ENCODE assay signal across 33 cellular contexts in the genomic region with DNA sequence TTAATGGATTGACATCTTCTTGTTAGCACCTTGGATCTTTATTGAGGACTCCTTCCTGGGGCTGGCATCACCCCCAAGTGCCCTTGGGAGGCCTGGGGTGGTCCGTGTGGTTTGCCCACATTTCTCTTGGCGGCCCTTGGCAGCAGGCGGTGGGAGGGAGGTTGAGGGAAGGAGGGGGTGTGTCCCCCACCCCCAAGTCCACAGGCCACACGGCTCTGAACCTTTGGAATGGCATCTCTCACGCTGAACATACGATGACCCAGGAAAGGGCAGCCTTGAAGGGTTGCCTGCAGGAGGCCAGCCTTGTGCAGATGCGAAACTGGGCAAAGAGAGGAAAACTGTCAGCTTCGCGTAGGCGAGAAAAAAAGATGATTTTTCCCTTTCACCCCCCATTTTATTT. TPM values are rescaled to one million over a fixed set of nuclear protein-coding genes. Genes with fewer than 3 reads are reported as not detected.
"Had no signal": no experiment of that assay in that cellular context is flagged by ENCODE, and none has a peak within 500 bp of the region (broad histone marks: within the 10 kb centered on the region; RNA-seq: fewer than 3 reads in every experiment).

No MANE protein-coding gene starts in this region.

- H3K27ac ChIP-seq: adrenal gland, body of pancreas, brain microvascular endothelial cell, breast epithelium had no signal

- FAIRE-seq: astrocyte had no signal

- H3K36me3 ChIP-seq: adrenal gland, brain microvascular endothelial cell, breast epithelium had no signal

- ATAC-seq: activated CD8-positive, alpha-beta T cell treated with anti-CD3 and anti-CD28 coated beads for 36 hours; activated naive CD4-positive, alpha-beta T cell treated with anti-CD3 and anti-CD28 coated beads, Interleukin-2, amount 50 U/mL, for 72 hours; activated T-cell treated with anti-CD3 and anti-CD28 coated beads, Interleukin-2, amount 50 U/mL, for 4 hours; activated T-cell treated with anti-CD3 and anti-CD28 coated beads, Interleukin-2, amount 50 U/mL, for 72 hours; activated T-helper 17 cell treated with anti-CD3 and anti-CD28 coated beads, Interleukin-2, amount 50 U/mL, for 72 hours; body of pancreas had no signal

- H3K4me3 ChIP-seq: adrenal gland, body of pancreas, breast epithelium had no signal

- H3K27me3 ChIP-seq: adrenal gland, body of pancreas, breast epithelium had no signal

- DNase-seq: activated B cell treated with CpG ODN at 0.5 μM for 24 hours; activated CD4-positive, alpha-beta memory T cell treated with anti-CD3 and anti-CD28 coated beads for 36 hours; activated CD4-positive, alpha-beta T cell treated with anti-CD3 and anti-CD28 coated beads for 4 hours; activated CD4-positive, alpha-beta T cell treated with anti-CD3 and anti-CD28 coated beads, Interleukin-2, amount 10 ng/mL, durations not matched to agents 24 days and 14 days; activated CD4-positive, alpha-beta T cell treated with anti-CD3 and anti-CD28 coated beads, Interleukin-2, amount 50 U/mL, for 1 hour; activated CD4-positive, alpha-beta T cell treated with anti-CD3 and anti-CD28 coated beads, Interleukin-2, amount 50 U/mL, for 4 hours; activated CD4-positive, CD25-positive, alpha-beta regulatory T cell treated with anti-CD3 and anti-CD28 coated beads, Interleukin-2, amount 50 U/mL, for 72 hours; activated CD8-positive, alpha-beta memory T cell treated with anti-CD3 and anti-CD28 coated beads, Interleukin-2, amount 50 U/mL, for 4 hours; activated CD8-positive, alpha-beta T cell treated with anti-CD3 and anti-CD28 coated beads for 36 hours; activated effector memory CD4-positive, alpha-beta T cell treated with anti-CD3 and anti-CD28 coated beads, Interleukin-2, amount 50 U/mL, for 16 hours; activated gamma-delta T cell treated with Interleukin-2 at 50 U/mL for 16 hours; activated naive CD4-positive, alpha-beta T cell; activated naive CD4-positive, alpha-beta T cell treated with anti-CD3 and anti-CD28 coated beads for 36 hours; activated naive CD4-positive, alpha-beta T cell treated with anti-CD3 and anti-CD28 coated beads, Interleukin-2, amount 50 U/mL, for 16 hours; activated naive CD8-positive, alpha-beta T cell treated with anti-CD3 and anti-CD28 coated beads for 36 hours; activated T-cell treated with anti-CD3 and anti-CD28 coated beads for 4 hours; activated T-cell treated with anti-CD3 and anti-CD28 coated beads, Interleukin-2, amount 50 U/mL, for 1 hour; activated T-cell treated with anti-CD3 and anti-CD28 coated beads, Interleukin-2, amount 50 U/mL, for 4 hours; activated T-cell treated with anti-CD3 and anti-CD28 coated beads, Interleukin-2, amount 50 U/mL, for 72 hours; adrenal gland; amniotic stem cell; aorta; body of pancreas; brain microvascular endothelial cell; central memory CD4-positive, alpha-beta T cell; T-helper 1 cell; T-helper 2 cell; T-helper 9 cell had no signal

- H3K4me1 ChIP-seq: adrenal gland, body of pancreas, breast epithelium had no signal

- H3K9me3 ChIP-seq: adrenal gland, body of pancreas, breast epithelium had no signal

RNA-seq across cellular contexts. Expression of gene SLC2A10, which starts 56.1 kb away (rescaled TPM):
- total RNA-seq: activated B cell treated with CpG ODN at 0.5 μM for 24 hours; activated CD4-positive, alpha-beta memory T cell treated with anti-CD3 and anti-CD28 coated beads for 36 hours; activated CD4-positive, alpha-beta T cell treated with anti-CD3 and anti-CD28 coated beads, Interleukin-2, amount 10 ng/mL, durations not matched to agents 24 days and 14 days; activated CD8-positive, alpha-beta T cell treated with anti-CD3 and anti-CD28 coated beads for 36 hours; activated naive CD4-positive, alpha-beta T cell treated with anti-CD3 and anti-CD28 coated beads for 36 hours; activated T-cell treated with anti-CD3 and anti-CD28 coated beads, Interleukin-2, amount 50 U/mL, for 4 hours; activated T-helper 1 cell treated with anti-CD3 and anti-CD28 coated beads, Interleukin-12 subunit alpha, Interleukin-12 subunit beta, Interleukin-2, Interleukin-4 antibody, amounts not matched to agents 30 ng/mL and 10 ng/mL and 1 ng/mL, durations not matched to agents 14 hours and 24 hours and 36 hours; activated T-helper 17 cell treated with anti-CD3 and anti-CD28 coated beads, Interleukin-2, amount 50 U/mL, for 72 hours had no signal
